In the genomic region with DNA sequence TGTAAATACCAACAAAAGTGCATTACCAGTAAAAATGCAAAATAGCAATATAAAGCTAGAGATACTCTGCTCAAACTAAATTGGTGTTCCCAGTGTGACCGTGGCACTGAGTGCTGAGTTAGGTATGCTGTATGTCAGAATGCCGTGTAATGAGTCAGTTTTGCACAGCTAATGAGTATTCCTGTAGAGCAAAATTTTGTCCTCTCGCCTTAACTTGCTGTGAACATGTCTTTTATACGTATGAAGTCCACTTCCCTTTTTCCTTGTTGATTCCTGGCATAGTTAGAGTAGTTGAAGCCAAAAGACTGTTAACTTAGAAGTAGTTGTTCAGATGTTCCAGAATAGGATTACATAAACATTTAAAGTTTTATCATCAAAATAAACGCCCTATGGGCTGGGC, we compare ENCODE assay signal across 23 cellular contexts. TPM values are rescaled to one million over a fixed set of nuclear protein-coding genes. Genes with fewer than 3 reads are reported as not detected.
A peak's percentile ranks its signal among the peaks of the same experiment; 100 is the strongest.
DNase-seq lines count a peak whose midpoint lies in the region; ATAC-seq, FAIRE-seq and TF ChIP-seq lines count a peak whose summit lies in the region.
"Had no signal": no experiment of that assay in that cellular context is flagged by ENCODE, and none has a peak within 500 bp of the region (broad histone marks: within the 10 kb centered on the region; RNA-seq: fewer than 3 reads in every experiment).

No MANE protein-coding gene starts in this region.

- H3K4me1 ChIP-seq in IMR-90 (ENCODE audit: control insufficient read depth, insufficient read depth, low read length) (no peaks in the 10 kb centered on the region; the same call in 1 of the 2 replicates), astrocyte (ENCODE audit: insufficient read depth, low read length) (peaks cover 3% of the 10 kb centered on the region), fibroblast of lung (ENCODE audit: control insufficient read depth, extremely low read depth, insufficient read depth, low read length) (no peaks in the 10 kb centered on the region), Karpas-422 (ENCODE audit: low read length) (no peaks in the 10 kb centered on the region), ascending aorta (peaks cover 0 to 7% of the 10 kb centered on the region in 2 donors)
- H3K4me1 ChIP-seq: BLaER1 had no signal

- no peaks in the 10 kb centered on the region for H3K9me2 ChIP-seq in Karpas-422 (replicated peaks; ENCODE audit: insufficient read depth, low read length)

- H4K20me1 ChIP-seq in IMR-90 (ENCODE audit: insufficient read depth, low read length) (peaks cover 12% of the 10 kb centered on the region; the same call in 1 of the 2 replicates), astrocyte (ENCODE audit: insufficient read depth, low read length) (peaks cover 17% of the 10 kb centered on the region), fibroblast of lung (ENCODE audit: control insufficient read depth, extremely low read depth, insufficient read depth, low read length) (no peaks in the 10 kb centered on the region), Karpas-422 (ENCODE audit: insufficient read depth, low read depth, low read length) (no peaks in the 10 kb centered on the region)
- H4K20me1 ChIP-seq: BLaER1 had no signal

- TF ChIP-seq RAD21 in IMR-90 (IDR thresholded peaks at IDR 0.05; ENCODE audit: low read length) = no peak

- no peak overlapping the region for H2BK15ac ChIP-seq in IMR-90 (ENCODE audit: low read depth, low read length)

- intact Hi-C loops in IMR-90 (cut with micrococcal nuclease) = no loop called here
- intact Hi-C loops in ascending aorta (cut with DNase I) = no loop called here
- intact Hi-C loops in CD14-positive monocyte (cut with micrococcal nuclease) = no loop called here

- H3K27ac ChIP-seq in IMR-90 (ENCODE audit: insufficient read depth, low read length) (no peak overlapping the region), astrocyte (ENCODE audit: low read depth, low read length) (no peak overlapping the region), fibroblast of lung (ENCODE audit: insufficient read depth, low read length) (no peak overlapping the region), Karpas-422 (ENCODE audit: low read length) (no peak overlapping the region), ascending aorta (no peak overlapping the region)
- H3K27ac ChIP-seq: BLaER1 had no signal

- H2AK9ac ChIP-seq in IMR-90 (replicated peaks; ENCODE audit: low read depth, low read length, poor library complexity) = no peak overlapping the region

- no peak overlapping the region for H3K14ac ChIP-seq in IMR-90 (replicated peaks; ENCODE audit: low read depth, low read length)

- H3K9ac ChIP-seq in IMR-90 (ENCODE audit: low read depth, low read length) = no peak overlapping the region
- H3K9ac ChIP-seq in astrocyte (ENCODE audit: low read length) = no peak overlapping the region
- H3K9ac ChIP-seq in fibroblast of lung (ENCODE audit: insufficient read depth, low read length) = no peak overlapping the region
- no peak overlapping the region for H3K9ac ChIP-seq in Karpas-422 (ENCODE audit: low read length)
- H3K9ac ChIP-seq: BLaER1 had no signal

- no peaks in the 10 kb centered on the region for H3K36me3 ChIP-seq in IMR-90 (ENCODE audit: control insufficient read depth, insufficient read depth, low read length)
- H3K36me3 ChIP-seq in astrocyte (ENCODE audit: insufficient read depth, low read length) = no peaks in the 10 kb centered on the region
- no peaks in the 10 kb centered on the region for H3K36me3 ChIP-seq in fibroblast of lung (ENCODE audit: control insufficient read depth, insufficient read depth, low read length)
- no peaks in the 10 kb centered on the region for H3K36me3 ChIP-seq in Karpas-422 (ENCODE audit: insufficient read depth, low read length)
- H3K36me3 ChIP-seq in ascending aorta = no peaks in the 10 kb centered on the region
- H3K36me3 ChIP-seq: BLaER1 had no signal

- 0 out of 2 replicates have a peak overlapping the region, but pooled peaks have one; percentile 56 for H3K4ac ChIP-seq in IMR-90 (ENCODE audit: low read depth, low read length)

- TF ChIP-seq CTCF in IMR-90 (conservative IDR thresholded peaks at IDR 0.05; ENCODE audit: low read depth, low read length) (no peak), astrocyte (IDR thresholded peaks at IDR 0.05; ENCODE audit: insufficient read depth, low read depth, low read length) (no peak), fibroblast of lung (conservative IDR thresholded peaks at IDR 0.05 in 1 of 2, IDR thresholded peaks at IDR 0.05 in 1 of 2; ENCODE audit: low read depth in 1 of 2, low read length in 2 of 2) (no peak), mesothelial cell of epicardium (IDR thresholded peaks at IDR 0.05; ENCODE audit: unreplicated experiment) (no peak), ascending aorta (IDR thresholded peaks at IDR 0.05) (no peak), CD14-positive monocyte (IDR thresholded peaks at IDR 0.05) (no peak)

- H3K18ac ChIP-seq in IMR-90 (ENCODE audit: low read depth, low read length) = no peak overlapping the region

- H4K91ac ChIP-seq in IMR-90 (ENCODE audit: insufficient read depth, low read depth, low read length) = no peak overlapping the region

- no peak overlapping the region for H2BK120ac ChIP-seq in IMR-90 (ENCODE audit: low read depth, low read length)

- H3K56ac ChIP-seq in IMR-90 (ENCODE audit: extremely low read depth, insufficient read depth, low read length) = no peak overlapping the region

- dilution Hi-C loops in IMR-90 (cut with HindIII; ENCODE audit: low sequenced_read_pairs, unreplicated experiment) = no loop called here

- CTCF ChIA-PET in IMR-90 (lab: Yijun Ruan, JAX) = no interaction called here

- in situ Hi-C loops in IMR-90 (cut with MboI; ENCODE audit: low sequenced_read_pairs) = no loop called here

- H3K23ac ChIP-seq in IMR-90 (ENCODE audit: low read depth, low read length) = no peak overlapping the region

- H4K8ac ChIP-seq in IMR-90 (ENCODE audit: low read depth in 2 of 2, low read length in 2 of 2) = no peak overlapping the region

- no peak overlapping the region for H2BK5ac ChIP-seq in IMR-90 (ENCODE audit: low read depth, low read length, poor library complexity, severe bottlenecking)

- H3K27me3 Mint-ChIP-seq in astrocyte (ENCODE audit: low read depth, unreplicated experiment) (no peaks in the 10 kb centered on the region), mesothelial cell of epicardium (ENCODE audit: low read depth) (no peaks in the 10 kb centered on the region), CD14-positive monocyte (ENCODE audit: low read depth in 3 of 3) (peaks cover 0 to 3% (median 0%) of the 10 kb centered on the region in 3 donors)

- H3K4me3 Mint-ChIP-seq in astrocyte (ENCODE audit: unreplicated experiment) = no peak overlapping the region
- H3K4me3 Mint-ChIP-seq in mesothelial cell of epicardium = no peak overlapping the region
- H3K4me3 Mint-ChIP-seq in CD14-positive monocyte = no peak overlapping the region
- H3K4me3 Mint-ChIP-seq: CD4-positive, alpha-beta T cell; GM23338; H9 had no signal

- BruUV-seq in IMR-90 (replicated peaks; lab: Mats Ljungman, UMichigan) = no TSS peak

- DNase-seq in IMR-90 (peak; percentile 24), astrocyte (ENCODE audit: low read depth) (peak; percentile 76), fibroblast of lung (ENCODE audit: low read depth in 2 of 2) (peak; percentile 19 to 79), mesothelial cell of epicardium (ENCODE audit: low spot score in 2 of 2, unreplicated experiment in 2 of 2) (no peak), Karpas-422 (no peak), ascending aorta (ENCODE audit: low spot score in 2 of 2) (no peak), CD14-positive monocyte (ENCODE audit: low spot score) (no peak)
- DNase-seq: CD4-positive, alpha-beta T cell; H9; KG1; NCI-H1092 treated with DMSO at 0.1 percent for 48 hours; NCI-H1436; NCI-H187; NCI-H2081 treated with DMSO at 0.1 percent for 48 hours; NCI-H524; NCI-H774 had no signal

- peaks cover 27 to 55% of the 10 kb centered on the region in 2 experiments for H3K79me1 ChIP-seq in IMR-90 (ENCODE audit: low read depth in 1 of 2, low read length in 2 of 2)

- H2AK5ac ChIP-seq in IMR-90 (ENCODE audit: low read depth, low read length) = no peak overlapping the region

- no peak overlapping the region for H3K4me3 ChIP-seq in IMR-90 (ENCODE audit: insufficient read depth, low read depth, low read length)
- no peak overlapping the region for H3K4me3 ChIP-seq in astrocyte (ENCODE audit: insufficient read depth, low read depth, low read length)
- no peak overlapping the region for H3K4me3 ChIP-seq in fibroblast of lung (replicated peaks in 1 of 4; ENCODE audit: control extremely low read depth in 1 of 4, insufficient read depth in 1 of 4, low read depth in 3 of 4, low read length in 4 of 4)
- H3K4me3 ChIP-seq in Karpas-422 (ENCODE audit: low read length) = no peak overlapping the region
- H3K4me3 ChIP-seq in ascending aorta = no peak overlapping the region
- H3K4me3 ChIP-seq: BLaER1, GM23338 had no signal

- H2BK20ac ChIP-seq in IMR-90 (ENCODE audit: low read depth, low read length) = no peak overlapping the region

- H3K9me3 Mint-ChIP-seq in astrocyte (ENCODE audit: unreplicated experiment) (no peaks in the 10 kb centered on the region), mesothelial cell of epicardium (peaks cover 3% of the 10 kb centered on the region), CD14-positive monocyte (peaks cover 2 to 10% (median 7%) of the 10 kb centered on the region in 7 donors)
- H3K9me3 Mint-ChIP-seq: CD4-positive, alpha-beta T cell; GM23338; H9 had no signal

- no peak for FAIRE-seq in astrocyte (lab: Jason Lieb, UNC)
- FAIRE-seq: A204.1, D721Med, HTR-8/SVneo, RCC 7860 had no signal

- H3K36me3 Mint-ChIP-seq in astrocyte (ENCODE audit: low read depth, unreplicated experiment) (no peaks in the 10 kb centered on the region), mesothelial cell of epicardium (peaks cover 13% of the 10 kb centered on the region), CD14-positive monocyte (no peaks in the 10 kb centered on the region)

- no peak overlapping the region for H3K4me2 ChIP-seq in IMR-90 (ENCODE audit: low read depth, low read length)
- no peak overlapping the region for H3K4me2 ChIP-seq in astrocyte (ENCODE audit: low read length)
- H3K4me2 ChIP-seq in fibroblast of lung (ENCODE audit: extremely low read depth, insufficient read depth, low read length) = peak overlapping the region; percentile 9
- no peak overlapping the region for H3K4me2 ChIP-seq in Karpas-422 (ENCODE audit: low read depth, low read length, poor library complexity, severe bottlenecking)
- H3K4me2 ChIP-seq: BLaER1, GM23338 had no signal

- H3K9me1 ChIP-seq in IMR-90 (ENCODE audit: insufficient read depth, low read length) = peaks cover 3% of the 10 kb centered on the region

- no peaks in the 10 kb centered on the region for H3K9me3 ChIP-seq in IMR-90 (ENCODE audit: control insufficient read depth, insufficient read depth, low read length)
- no peaks in the 10 kb centered on the region for H3K9me3 ChIP-seq in astrocyte (ENCODE audit: insufficient read depth, low read depth, low read length)
- no peaks in the 10 kb centered on the region for H3K9me3 ChIP-seq in fibroblast of lung (ENCODE audit: control insufficient read depth, insufficient read depth, low read depth, low read length)
- no peaks in the 10 kb centered on the region for H3K9me3 ChIP-seq in Karpas-422 (ENCODE audit: low read length)
- no peaks in the 10 kb centered on the region for H3K9me3 ChIP-seq in ascending aorta

- H3K4me1 Mint-ChIP-seq in astrocyte (ENCODE audit: low read depth, unreplicated experiment) (peaks cover 4% of the 10 kb centered on the region), mesothelial cell of epicardium (peaks cover 42% of the 10 kb centered on the region), CD14-positive monocyte (no peaks in the 10 kb centered on the region)
- H3K4me1 Mint-ChIP-seq: GM23338, H9 had no signal

- 90% methylated on average over 2 of the region's 5 CpGs; no CpG with 5 or more reads in 1 of the 2 experiments for WGBS in IMR-90 (ENCODE audit: extremely low coverage in 2 of 2, insufficient read length in 1 of 2), 2 experiments

- peaks cover 20% of the 10 kb centered on the region for H3K79me2 ChIP-seq in astrocyte (ENCODE audit: insufficient read depth, low read length)
- H3K79me2 ChIP-seq in fibroblast of lung (ENCODE audit: control insufficient read depth, insufficient read depth, low read length) = peaks cover 4% of the 10 kb centered on the region
- no peaks in the 10 kb centered on the region for H3K79me2 ChIP-seq in Karpas-422 (ENCODE audit: low read length)

- no peak for ATAC-seq in IMR-90 (ENCODE audit: low read depth)
- ATAC-seq: GM23338, SK-N-SH treated with all-trans-retinoic acid at 6 μM for 48 hours had no signal

- TF ChIP-seq POLR2A in IMR-90 (IDR thresholded peaks at IDR 0.05; ENCODE audit: low read depth, low read length) = no peak

- H4K5ac ChIP-seq in IMR-90 (ENCODE audit: low read depth, low read length) = no peak overlapping the region

- H2AFZ ChIP-seq in IMR-90 (replicated peaks; ENCODE audit: low read length, poor library complexity) (no peak overlapping the region), astrocyte (ENCODE audit: low read depth, low read length) (no peak overlapping the region), fibroblast of lung (ENCODE audit: low read length) (no peak overlapping the region), Karpas-422 (ENCODE audit: low read length) (no peak overlapping the region)
- H2AFZ ChIP-seq: GM23338 had no signal

- H3K27ac Mint-ChIP-seq in astrocyte (ENCODE audit: unreplicated experiment) (no peak overlapping the region), mesothelial cell of epicardium (peak overlapping the region; percentile 11), CD14-positive monocyte (no peak overlapping the region)
- H3K27ac Mint-ChIP-seq: CD4-positive, alpha-beta T cell; GM23338; H9 had no signal

- H3K27me3 ChIP-seq in IMR-90 (ENCODE audit: control insufficient read depth, insufficient read depth, low read length) (no peaks in the 10 kb centered on the region), astrocyte (ENCODE audit: insufficient read depth, low read length) (no peaks in the 10 kb centered on the region), fibroblast of lung (ENCODE audit: control insufficient read depth, insufficient read depth, low read length) (no peaks in the 10 kb centered on the region), Karpas-422 (ENCODE audit: low read length) (no peaks in the 10 kb centered on the region), ascending aorta (no peaks in the 10 kb centered on the region)
- H3K27me3 ChIP-seq: BLaER1 had no signal

- POLR2A ChIA-PET in IMR-90 (lab: Charles Lee; ENCODE audit: unreplicated experiment) = no interaction called here

RNA-seq across cellular contexts. Expression of gene DCLK2, which starts 11.5 kb away (rescaled TPM):
- total RNA-seq in IMR-90 (2012; rRNA removed) (10.8 and 11.3 TPM in 2 replicates), astrocyte (6.2 and 6.9 TPM in 2 replicates), fibroblast of lung (3.1 and 14.0 TPM in 2 replicates), mesothelial cell of epicardium (49.2 to 52.5 TPM (median 49.5 TPM) in 3 replicates), ascending aorta (34.2 TPM)
- polyA plus RNA-seq in IMR-90 (2012; rRNA removed) (13.2 and 15.5 TPM in 2 replicates), fibroblast of lung (3.8 and 5.1 TPM in 2 replicates), CD14-positive monocyte (not detected)
- 7.1 and 9.1 TPM in 2 replicates for polyA plus RNA-seq in IMR-90 (2012; cell fraction: cytosol; rRNA removed)
- 28.7 and 33.6 TPM in 2 replicates for polyA plus RNA-seq in IMR-90 (2012; cell fraction: nucleus; rRNA removed; ENCODE audit: low replicate concordance)
- polyA plus RNA-seq in fibroblast of lung (2012) = 2.8 and 4.1 TPM in 2 replicates
- polyA minus RNA-seq in fibroblast of lung (ENCODE audit: low replicate concordance) = 2.1 and 5.4 TPM in 2 replicates
- total RNA-seq in Karpas-422 (2014; rRNA removed; shearing (Covaris generic); ENCODE audit: low replicate concordance) = not detected in 2 replicates
- total RNA-seq: CD4-positive, alpha-beta T cell had no signal
- polyA plus RNA-seq: GM23338 had no signal

Comparison
In these comparisons a context has a peak if more than half of its experiments do, and no peak if none do; other contexts are left out.
1. DNase-seq: peak in IMR-90 (single experiment), astrocyte (single experiment) and fibroblast of lung (2 of 2); none in mesothelial cell of epicardium (0 of 2), Karpas-422 (single experiment), ascending aorta (0 of 2) and CD14-positive monocyte (single experiment).